Comparison of ENCODE assay signal across 8 cellular contexts in the genomic region with DNA sequence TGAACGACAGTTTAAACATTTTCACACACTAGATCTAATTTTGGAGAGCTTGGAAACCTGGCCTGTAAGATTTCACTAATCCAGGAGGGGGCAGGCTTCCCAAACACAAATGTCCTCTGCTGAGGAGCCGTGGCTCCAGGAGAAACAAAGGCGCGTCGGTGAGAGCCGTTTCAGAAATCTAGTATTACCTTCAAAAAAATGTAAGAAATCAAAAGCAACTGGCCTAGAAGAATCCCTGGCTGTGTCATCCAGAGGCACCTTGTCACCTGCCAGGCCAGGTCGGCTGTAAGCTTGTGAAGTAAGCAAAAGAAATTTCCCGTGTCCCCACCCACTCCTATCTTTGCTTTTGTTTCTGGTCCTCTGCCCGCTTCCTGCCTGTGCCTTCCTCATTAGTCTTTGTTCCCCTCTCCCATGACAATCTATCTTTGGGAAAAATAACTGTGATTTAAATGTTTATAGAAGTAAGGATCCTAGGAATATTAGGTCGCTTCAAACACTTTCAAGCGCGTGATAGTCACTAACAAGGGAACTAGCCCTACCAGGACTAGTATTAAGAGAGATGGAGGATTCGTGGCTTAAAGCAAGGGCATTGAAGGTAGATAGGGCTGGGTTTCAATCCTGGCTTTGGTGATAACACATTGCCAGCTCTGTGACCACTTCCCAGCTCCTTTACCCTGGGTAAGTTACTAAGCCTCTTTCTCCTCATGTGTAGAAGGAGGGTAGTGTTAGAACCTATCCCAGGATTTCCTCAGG.
DNase-seq lines count a peak whose midpoint lies in the region; ATAC-seq, FAIRE-seq and TF ChIP-seq lines count a peak whose summit lies in the region.

No MANE protein-coding gene starts in this region.

- H3K4me3 Mint-ChIP-seq in IgD-negative memory B cell: peak overlapping the region; percentile 25 to 93 (median 82)

- FAIRE-seq in D721Med (lab: Jason Lieb, UNC): no peak

- H3K27ac ChIP-seq in gastroesophageal sphincter (peak overlapping the region in 2 of 4 donors; percentile 20 to 65), testis (no peak overlapping the region)

- intact Hi-C loops in testis (cut with DNase I; ENCODE audit: low total_unique reads): loop anchor here (5.0 to 10.0 kb wide), 2 partner anchors 415 to 578 kb away; no protein-coding TSS in a partner anchor

- no peaks in the 10 kb centered on the region for H3K9me3 Mint-ChIP-seq in IgD-negative memory B cell

- H3K27me3 Mint-ChIP-seq in IgD-negative memory B cell: no peaks in the 10 kb centered on the region

- H3K27me3 ChIP-seq in gastroesophageal sphincter (no peaks in the 10 kb centered on the region), testis (no peaks in the 10 kb centered on the region)

- no peaks in the 10 kb centered on the region for H3K36me3 Mint-ChIP-seq in IgD-negative memory B cell

- peak overlapping the region; percentile 52 to 71 for H3K4me3 ChIP-seq in gastroesophageal sphincter
- peak overlapping the region; percentile 43 to 57 for H3K4me3 ChIP-seq in testis

- no peak for DNase-seq in D721Med (ENCODE audit: insufficient read length, low spot score)
- DNase-seq in RPMI7951 (ENCODE audit: low read depth): peak; percentile 60
- peak; percentile 47 for DNase-seq in activated gamma-delta T cell treated with anti-CD3 and anti-CD28 coated beads, Interleukin-2, amount 50 U/mL, for 16 hours (ENCODE audit: low read depth)
- peak; percentile 50 for DNase-seq in occipital lobe (lab: John Stamatoyannopoulos, UW)
- DNase-seq in testis: peak; percentile 86

- WGBS in gastroesophageal sphincter (ENCODE audit: low coverage in 1 of 2), 2 donors: 12 to 15% methylated on average over 13 of the region's 13 CpGs
- 9 to 12% methylated on average over 13 of the region's 13 CpGs for WGBS in testis, 2 donors

- peaks cover 0 to 6% (median 0%) of the 10 kb centered on the region in 3 donors for H3K4me1 ChIP-seq in gastroesophageal sphincter
- no peaks in the 10 kb centered on the region for H3K4me1 ChIP-seq in testis

- no peak for TF ChIP-seq EP300 in gastroesophageal sphincter (IDR thresholded peaks at IDR 0.05)

- TF ChIP-seq POLR2A in gastroesophageal sphincter (IDR thresholded peaks at IDR 0.05): no peak
- no peak for TF ChIP-seq POLR2A in testis (IDR thresholded peaks at IDR 0.05)

- peak; percentile 75 for ATAC-seq in GM21447 (IDR thresholded peaks at IDR 0.05; ENCODE audit: unreplicated experiment)
- ATAC-seq in gastroesophageal sphincter: peak; percentile 57

- no peak overlapping the region for H3K27ac Mint-ChIP-seq in IgD-negative memory B cell

- no peaks in the 10 kb centered on the region for H3K36me3 ChIP-seq in gastroesophageal sphincter
- no peaks in the 10 kb centered on the region for H3K36me3 ChIP-seq in testis (ENCODE audit: low read depth, missing control alignments)

- peaks cover 13 to 19% (median 17%) of the 10 kb centered on the region in 3 donors for H3K4me1 Mint-ChIP-seq in IgD-negative memory B cell

- TF ChIP-seq CTCF in D721Med (IDR thresholded peaks at IDR 0.05; ENCODE audit: insufficient read depth, missing control alignments) (peak; percentile 95), gastroesophageal sphincter (IDR thresholded peaks at IDR 0.05) (peak; percentile 79 to 93 (median 84)), testis (IDR thresholded peaks at IDR 0.05) (peak; percentile 84 to 95 (median 88))

- no peaks in the 10 kb centered on the region for H3K9me3 ChIP-seq in gastroesophageal sphincter
- H3K9me3 ChIP-seq in testis: no peaks in the 10 kb centered on the region
